8 cellular contexts compared by ENCODE assay signal in genomic region chr2:23595601-23596251, GRCh38.
A peak's percentile ranks its signal among the peaks of the same experiment; 100 is the strongest.
DNase-seq lines count a peak whose midpoint lies in the region; ATAC-seq and TF ChIP-seq lines count a peak whose summit lies in the region.

No MANE protein-coding gene starts in this region.

- no peaks in the 10 kb centered on the region for H4K20me1 ChIP-seq in GM23248 (ENCODE audit: insufficient read depth)

- TF ChIP-seq CTCF in heart left ventricle (IDR thresholded peaks at IDR 0.05), result no peak
- peak in 1 of 5 experiments; percentile 34 for TF ChIP-seq CTCF in gastrocnemius medialis (IDR thresholded peaks at IDR 0.05 in 4 of 5, conservative IDR thresholded peaks at IDR 0.05 in 1 of 5)

- H3K4me3 ChIP-seq in GM23248 (no peak overlapping the region), heart left ventricle (no peak overlapping the region), gastrocnemius medialis (peak overlapping the region; percentile 34 to 58 (median 47))

- WGBS in GM23248 (ENCODE audit: low coverage in 1 of 2, low lambda C conversion rate in 2 of 2, missing lambda C conversion rate in 2 of 2), 2 experiments, result 63 to 64% methylated on average over 13 of the region's 13 CpGs
- 55 to 78% (median 63%) methylated on average over 12 to 13 of the region's 13 CpGs for WGBS in heart left ventricle, 4 donors

- H3K4me2 ChIP-seq in GM23248 (ENCODE audit: unreplicated experiment), result no peak overlapping the region

- no peak for TF ChIP-seq POLR2A in heart left ventricle (IDR thresholded peaks at IDR 0.05)
- no peak for TF ChIP-seq POLR2A in gastrocnemius medialis (IDR thresholded peaks at IDR 0.05)

- no peaks in the 10 kb centered on the region for H3K79me2 ChIP-seq in GM23248 (ENCODE audit: insufficient read depth)

- H3K36me3 ChIP-seq in GM23248 (ENCODE audit: low read depth) (no peaks in the 10 kb centered on the region), heart left ventricle (no peaks in the 10 kb centered on the region), gastrocnemius medialis (no peaks in the 10 kb centered on the region)

- intact Hi-C loops in heart left ventricle (cut with DNase I) (no loop called here), gastrocnemius medialis (cut with DNase I; ENCODE audit: low total_unique reads) (loop anchor here (2.0 to 5.0 kb wide), 3 partner anchors 77 to 168 kb away; no protein-coding TSS in a partner anchor)

- ATAC-seq in heart left ventricle, result peak; percentile 54 to 74 (median 58)
- peak; percentile 48 to 64 for ATAC-seq in gastrocnemius medialis
- ATAC-seq in GM18517 (IDR thresholded peaks at IDR 0.05; ENCODE audit: unreplicated experiment), result no peak
- no peak for ATAC-seq in HG03159 (IDR thresholded peaks at IDR 0.05; ENCODE audit: unreplicated experiment)
- no peak for ATAC-seq in HG02678 (IDR thresholded peaks at IDR 0.05; ENCODE audit: unreplicated experiment)

- no peaks in the 10 kb centered on the region for H3K27me3 ChIP-seq in GM23248 (replicated peaks; ENCODE audit: insufficient read depth)
- H3K27me3 ChIP-seq in heart left ventricle, result no peaks in the 10 kb centered on the region
- no peaks in the 10 kb centered on the region for H3K27me3 ChIP-seq in gastrocnemius medialis

- H3K27ac ChIP-seq in GM23248, result no peak overlapping the region
- peak overlapping the region in 10 of 12 donors; percentile 14 to 88 (median 68) for H3K27ac ChIP-seq in heart left ventricle
- H3K27ac ChIP-seq in gastrocnemius medialis, result peak overlapping the region; percentile 83 to 93 (median 88)

- in situ Hi-C loops in GM23248 (cut with MboI) (no loop called here), gastrocnemius medialis (cut with MboI; ENCODE audit: low sequenced_read_pairs in 4 of 4) (loop anchor here in 1 of 4 donors (5.0 kb wide), 1 partner anchor 78 kb away; no protein-coding TSS in a partner anchor)

- H3K9ac ChIP-seq in GM23248, result no peak overlapping the region

- no peak overlapping the region for H2AFZ ChIP-seq in GM23248

- no peaks in the 10 kb centered on the region for H3K9me3 ChIP-seq in GM23248 (ENCODE audit: low read depth)
- no peaks in the 10 kb centered on the region for H3K9me3 ChIP-seq in heart left ventricle
- H3K9me3 ChIP-seq in gastrocnemius medialis, result no peaks in the 10 kb centered on the region

- H3K4me1 ChIP-seq in GM23248 (ENCODE audit: insufficient read depth) (peaks cover 6% of the 10 kb centered on the region; the same call in 1 of the 2 replicates), heart left ventricle (peaks cover 0 to 47% (median 14%) of the 10 kb centered on the region in 12 donors), gastrocnemius medialis (peaks cover 40 to 78% of the 10 kb centered on the region in 2 donors)

- no peaks in the 10 kb centered on the region for H3F3A ChIP-seq in GM23248 (ENCODE audit: insufficient read depth)

- DNase-seq in GM23248, result peak; percentile 59
- peak; percentile 58 for DNase-seq in SHP77 treated with DMSO at 0.1 percent for 48 hours (lab: John Stamatoyannopoulos, UW)
- DNase-seq in heart left ventricle, result peak in 1 of 5 donors; percentile 40
- peak in 1 of 2 donors; percentile 79 for DNase-seq in gastrocnemius medialis
- DNase-seq in NCI-H128 (lab: John Stamatoyannopoulos, UW; ENCODE audit: unreplicated experiment), result no peak

- H3K9me2 ChIP-seq in GM23248 (ENCODE audit: insufficient read depth), result no peaks in the 10 kb centered on the region

Comparison
In these comparisons a context has a peak if more than half of its experiments do, and no peak if none do; other contexts are left out.
1. H3K4me3 ChIP-seq: peak in gastrocnemius medialis (4 of 4); none in GM23248 (single experiment) and heart left ventricle (0 of 12).
2. ATAC-seq: peak in heart left ventricle (4 of 4) and gastrocnemius medialis (2 of 2); none in GM18517 (single experiment), HG03159 (single experiment) and HG02678 (single experiment).